Comparison of ENCODE assay signal across 14 cellular contexts in the genomic region with DNA sequence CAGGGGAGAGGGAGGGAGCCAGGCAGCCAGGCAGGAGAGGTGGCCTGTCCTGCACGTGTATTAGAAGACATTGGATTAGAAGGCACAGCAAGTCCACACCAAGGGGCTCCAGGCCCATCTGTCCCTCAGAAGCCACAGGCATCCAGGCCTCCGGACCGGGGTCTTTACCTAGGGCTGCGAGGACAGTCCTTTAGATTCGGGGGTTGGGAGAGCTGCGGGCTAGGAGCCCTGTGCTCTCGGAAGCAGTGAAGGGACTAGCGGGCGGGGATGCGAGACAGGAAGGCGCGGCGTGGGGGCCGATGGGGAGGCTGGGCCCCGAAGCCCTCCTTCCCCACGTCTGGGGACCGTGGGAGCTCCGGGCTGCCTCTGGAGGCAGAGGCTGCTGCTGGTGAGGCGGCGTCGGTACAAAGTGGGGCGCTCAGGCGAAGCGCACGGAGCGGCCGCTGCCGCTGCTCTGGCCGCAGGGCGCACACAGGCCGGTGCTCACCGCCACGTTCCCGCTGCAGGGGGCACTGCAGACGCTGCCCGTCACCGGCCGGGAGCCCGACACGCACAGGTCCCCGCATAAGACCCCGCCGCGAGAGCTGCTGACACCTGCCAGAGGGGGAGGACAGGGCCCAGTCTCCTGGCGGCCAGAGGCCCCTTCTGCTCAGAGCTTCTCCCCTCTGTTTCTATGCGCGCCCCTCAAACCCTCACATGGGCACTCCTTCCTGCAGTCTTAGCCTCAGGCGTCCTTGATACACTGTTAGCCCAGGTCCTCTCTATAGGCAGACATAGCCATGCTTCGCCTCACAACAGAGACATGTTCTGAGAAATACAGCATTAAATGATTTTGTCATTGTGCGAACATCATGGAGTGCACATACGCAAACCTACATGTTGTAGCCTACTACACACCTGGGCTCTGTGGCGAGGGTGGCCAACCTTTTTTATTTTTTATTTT. TPM values are rescaled to one million over a fixed set of nuclear protein-coding genes. Genes with fewer than 3 reads are reported as not detected.
DNase-seq lines count a peak whose midpoint lies in the region; ATAC-seq and TF ChIP-seq lines count a peak whose summit lies in the region.
"Had no signal": no experiment of that assay in that cellular context is flagged by ENCODE, and none has a peak within 500 bp of the region (broad histone marks: within the 10 kb centered on the region; RNA-seq: fewer than 3 reads in every experiment).

No MANE protein-coding gene starts in this region.

- POLR2A ChIA-PET in activated naive CD8-positive, alpha-beta T cell treated with anti-CD3 and anti-CD28 coated beads, Interleukin-2, amount 10 ng/mL, durations not matched to agents 7 days and 5 days (lab: Charles Lee): no interaction called here

- H3K27me3 ChIP-seq in ascending aorta (no peaks in the 10 kb centered on the region), iPS-20b (ENCODE audit: insufficient read depth, low read length) (peaks cover 73% of the 10 kb centered on the region), thoracic aorta (replicated peaks; ENCODE audit: insufficient read depth) (no peaks in the 10 kb centered on the region), vagina (no peaks in the 10 kb centered on the region)

- peaks cover 18% of the 10 kb centered on the region for H3K27me3 Mint-ChIP-seq in activated naive CD8-positive, alpha-beta T cell treated with anti-CD3 and anti-CD28 coated beads, Interleukin-2, amount 10 ng/mL, durations not matched to agents 7 days and 5 days
- peaks cover 49% of the 10 kb centered on the region for H3K27me3 Mint-ChIP-seq in activated naive CD8-positive, alpha-beta T cell treated with anti-CD3 and anti-CD28 coated beads for 36 hours

- H3K9me3 Mint-ChIP-seq in activated naive CD8-positive, alpha-beta T cell treated with anti-CD3 and anti-CD28 coated beads, Interleukin-2, amount 10 ng/mL, durations not matched to agents 7 days and 5 days: no peaks in the 10 kb centered on the region
- H3K9me3 Mint-ChIP-seq in activated naive CD8-positive, alpha-beta T cell treated with anti-CD3 and anti-CD28 coated beads for 36 hours: no peaks in the 10 kb centered on the region
- H3K9me3 Mint-ChIP-seq: effector memory CD8-positive, alpha-beta T cell had no signal

- TF ChIP-seq CTCF in ascending aorta (IDR thresholded peaks at IDR 0.05) (no peak), thoracic aorta (IDR thresholded peaks at IDR 0.05) (no peak), vagina (IDR thresholded peaks at IDR 0.05) (no peak)

- H3K4me3 ChIP-seq in ascending aorta (no peak overlapping the region), iPS-20b (ENCODE audit: low read length) (peak overlapping the region; percentile 58; the same call in 1 of the 2 replicates), thoracic aorta (no peak overlapping the region), vagina (no peak overlapping the region)
- H3K4me3 ChIP-seq: HAP-1 had no signal

- peak overlapping the region; percentile 42 for H3K4me3 Mint-ChIP-seq in activated naive CD8-positive, alpha-beta T cell treated with anti-CD3 and anti-CD28 coated beads, Interleukin-2, amount 10 ng/mL, durations not matched to agents 7 days and 5 days
- no peak overlapping the region for H3K4me3 Mint-ChIP-seq in activated naive CD8-positive, alpha-beta T cell treated with anti-CD3 and anti-CD28 coated beads for 36 hours
- H3K4me3 Mint-ChIP-seq: effector memory CD8-positive, alpha-beta T cell had no signal

- H3K9me3 ChIP-seq in ascending aorta: no peaks in the 10 kb centered on the region
- no peaks in the 10 kb centered on the region for H3K9me3 ChIP-seq in iPS-20b (ENCODE audit: insufficient read depth, low read depth, low read length)
- H3K9me3 ChIP-seq in thoracic aorta: no peaks in the 10 kb centered on the region
- H3K9me3 ChIP-seq in vagina: no peaks in the 10 kb centered on the region
- H3K9me3 ChIP-seq: HAP-1 had no signal

- peaks cover 69% of the 10 kb centered on the region for H3K4me1 Mint-ChIP-seq in activated naive CD8-positive, alpha-beta T cell treated with anti-CD3 and anti-CD28 coated beads, Interleukin-2, amount 10 ng/mL, durations not matched to agents 7 days and 5 days
- H3K4me1 Mint-ChIP-seq in activated naive CD8-positive, alpha-beta T cell treated with anti-CD3 and anti-CD28 coated beads for 36 hours: peaks cover 20% of the 10 kb centered on the region

- H3K27ac ChIP-seq in ascending aorta: peak overlapping the region; percentile 88 to 89
- no peak overlapping the region for H3K27ac ChIP-seq in iPS-20b (ENCODE audit: low read length)
- peak overlapping the region; percentile 74 to 86 for H3K27ac ChIP-seq in thoracic aorta
- no peak overlapping the region for H3K27ac ChIP-seq in vagina

- peak; percentile 11 for ATAC-seq in activated naive CD8-positive, alpha-beta T cell treated with anti-CD3 and anti-CD28 coated beads, Interleukin-2, amount 10 ng/mL, durations not matched to agents 7 days and 5 days (ENCODE audit: low read depth)
- ATAC-seq in thoracic aorta (ENCODE audit: insufficient number of reproducible peaks, low FRiP score, low read depth) (no peak), GM21786 (IDR thresholded peaks at IDR 0.05; ENCODE audit: unreplicated experiment) (no peak)
- ATAC-seq: effector memory CD8-positive, alpha-beta T cell had no signal

- no peak overlapping the region for H3K9ac ChIP-seq in iPS-20b (ENCODE audit: low read depth, low read length)

- H3K36me3 Mint-ChIP-seq in activated naive CD8-positive, alpha-beta T cell treated with anti-CD3 and anti-CD28 coated beads, Interleukin-2, amount 10 ng/mL, durations not matched to agents 7 days and 5 days: peaks cover 15% of the 10 kb centered on the region
- peaks cover 2% of the 10 kb centered on the region for H3K36me3 Mint-ChIP-seq in activated naive CD8-positive, alpha-beta T cell treated with anti-CD3 and anti-CD28 coated beads for 36 hours

- H3K36me3 ChIP-seq in ascending aorta (no peaks in the 10 kb centered on the region), iPS-20b (ENCODE audit: insufficient read depth, low read depth, low read length) (no peaks in the 10 kb centered on the region), thoracic aorta (no peaks in the 10 kb centered on the region), vagina (no peaks in the 10 kb centered on the region)
- H3K36me3 ChIP-seq: HAP-1 had no signal

- peak overlapping the region; percentile 76 for H3K27ac Mint-ChIP-seq in activated naive CD8-positive, alpha-beta T cell treated with anti-CD3 and anti-CD28 coated beads, Interleukin-2, amount 10 ng/mL, durations not matched to agents 7 days and 5 days
- no peak overlapping the region for H3K27ac Mint-ChIP-seq in activated naive CD8-positive, alpha-beta T cell treated with anti-CD3 and anti-CD28 coated beads for 36 hours
- H3K27ac Mint-ChIP-seq: effector memory CD8-positive, alpha-beta T cell had no signal

- intact Hi-C loops in ascending aorta (cut with DNase I) (no loop called here), vagina (cut with DNase I) (no loop called here)

- TF ChIP-seq POLR2A in vagina (IDR thresholded peaks at IDR 0.05): no peak

- peak; percentile 49 for DNase-seq in activated naive CD8-positive, alpha-beta T cell treated with anti-CD3 and anti-CD28 coated beads, Interleukin-2, amount 10 ng/mL, durations not matched to agents 7 days and 5 days
- DNase-seq in activated naive CD8-positive, alpha-beta T cell treated with anti-CD3 and anti-CD28 coated beads for 36 hours: no peak
- DNase-seq in ascending aorta (ENCODE audit: low spot score in 2 of 2) (peak in 1 of 2 donors; percentile 62), thoracic aorta (ENCODE audit: low spot score) (no peak), vagina (ENCODE audit: extremely low spot score in 2 of 2) (no peak), AG08395 (ENCODE audit: low spot score) (no peak)
- DNase-seq: DMS53; effector memory CD8-positive, alpha-beta T cell; NCI-H1436; NCI-H510A treated with DMSO at 0.1 percent for 48 hours; stimulated activated CD4-positive, alpha-beta T cell treated with anti-CD3 and anti-CD28 coated beads, Interleukin-2, amount 100 ng/mL, for 24 hours had no signal

- H3K4me1 ChIP-seq in ascending aorta (peaks cover 4 to 43% of the 10 kb centered on the region in 2 donors), iPS-20b (ENCODE audit: insufficient read depth, low read length) (peaks cover 20% of the 10 kb centered on the region), thoracic aorta (ENCODE audit: control insufficient read depth in 1 of 2, low read depth in 2 of 2) (peaks cover 35 to 41% of the 10 kb centered on the region in 2 donors), vagina (peaks cover 9% of the 10 kb centered on the region)

RNA-seq across cellular contexts. Expression of gene KRT7, which starts 17.3 kb away (rescaled TPM):
- 1 to 10 TPM; 8.5 to 8.9 TPM for total RNA-seq in activated naive CD8-positive, alpha-beta T cell treated with anti-CD3 and anti-CD28 coated beads, Interleukin-2, amount 10 ng/mL, durations not matched to agents 7 days and 5 days
- total RNA-seq in activated naive CD8-positive, alpha-beta T cell treated with anti-CD3 and anti-CD28 coated beads for 36 hours: 1 to 10 TPM; 2.4 to 6.5 TPM
- 153 TPM for total RNA-seq in ascending aorta
- total RNA-seq in thoracic aorta: 100 to 1,000 TPM in 1 of 2 donors, 10 to 100 TPM in 1; 24.1 to 105 TPM
- total RNA-seq in vagina: 7.6 TPM

RNA-seq across cellular contexts. Expression of gene KRT86, which starts 24.1 kb away (rescaled TPM):
- under 1 TPM in 1 of 2 experiments, not detected in 1; 0.14 TPM for total RNA-seq in activated naive CD8-positive, alpha-beta T cell treated with anti-CD3 and anti-CD28 coated beads, Interleukin-2, amount 10 ng/mL, durations not matched to agents 7 days and 5 days
- total RNA-seq in activated naive CD8-positive, alpha-beta T cell treated with anti-CD3 and anti-CD28 coated beads for 36 hours: not detected
- total RNA-seq in ascending aorta: 0.96 TPM
- 1 to 10 TPM in 1 of 2 donors, not detected in 1; 9.3 TPM for total RNA-seq in thoracic aorta
- total RNA-seq in vagina: not detected

RNA-seq across cellular contexts. Expression of gene KRT81, which starts 41.0 kb away (rescaled TPM):
- not detected for total RNA-seq in activated naive CD8-positive, alpha-beta T cell treated with anti-CD3 and anti-CD28 coated beads, Interleukin-2, amount 10 ng/mL, durations not matched to agents 7 days and 5 days
- not detected for total RNA-seq in activated naive CD8-positive, alpha-beta T cell treated with anti-CD3 and anti-CD28 coated beads for 36 hours
- total RNA-seq in ascending aorta (not detected), thoracic aorta (1 to 10 TPM in 1 of 2 donors, not detected in 1; 5.1 TPM), vagina (not detected)

RNA-seq across cellular contexts. Expression of gene KRT80, which starts 58.5 kb away (rescaled TPM):
- not detected for total RNA-seq in activated naive CD8-positive, alpha-beta T cell treated with anti-CD3 and anti-CD28 coated beads, Interleukin-2, amount 10 ng/mL, durations not matched to agents 7 days and 5 days
- total RNA-seq in activated naive CD8-positive, alpha-beta T cell treated with anti-CD3 and anti-CD28 coated beads for 36 hours: not detected
- total RNA-seq in ascending aorta (not detected), thoracic aorta (under 1 TPM; 0.21 to 0.41 TPM), vagina (7.9 TPM)

Comparison
In these comparisons a context has a peak if more than half of its experiments do, and no peak if none do; other contexts are left out.
1. H3K27ac ChIP-seq: peak in ascending aorta (2 of 2) and thoracic aorta (2 of 2); none in iPS-20b (single experiment) and vagina (single experiment).